Comparison of ENCODE assay signal across 8 cellular contexts in the genomic region with DNA sequence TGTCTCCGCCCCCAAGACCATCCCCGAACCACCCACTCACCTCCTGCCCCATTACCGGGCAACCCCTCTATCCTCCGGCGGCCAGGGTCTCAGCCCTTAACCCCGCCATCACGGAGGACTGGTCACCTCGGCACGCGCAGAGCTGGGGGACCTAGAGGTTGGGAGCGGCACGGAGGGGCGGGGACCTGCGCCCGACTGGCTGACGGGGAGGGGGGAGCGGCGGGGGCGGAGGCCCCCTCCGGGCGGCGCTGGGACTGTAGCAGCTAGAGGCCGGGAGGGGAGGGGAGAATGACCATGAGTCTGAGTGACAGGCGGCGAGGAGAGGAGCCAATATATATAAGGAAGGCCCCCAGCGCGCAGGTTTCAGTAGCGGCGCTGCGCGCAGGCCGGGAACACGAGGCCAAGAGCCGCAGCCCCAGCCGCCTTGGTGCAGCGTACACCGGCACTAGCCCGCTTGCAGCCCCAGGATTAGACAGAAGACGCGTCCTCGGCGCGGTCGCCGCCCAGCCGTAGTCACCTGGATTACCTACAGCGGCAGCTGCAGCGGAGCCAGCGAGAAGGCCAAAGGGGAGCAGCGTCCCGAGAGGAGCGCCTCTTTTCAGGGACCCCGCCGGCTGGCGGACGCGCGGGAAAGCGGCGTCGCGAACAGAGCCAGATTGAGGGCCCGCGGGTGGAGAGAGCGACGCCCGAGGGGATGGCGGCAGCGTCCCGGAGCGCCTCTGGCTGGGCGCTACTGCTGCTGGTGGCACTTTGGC. TPM values are rescaled to one million over a fixed set of nuclear protein-coding genes. Genes with fewer than 3 reads are reported as not detected.
DNase-seq lines count a peak whose midpoint lies in the region; TF ChIP-seq lines count a peak whose summit lies in the region.

A gene (plus strand): TSS at position 366 of the 755 bp plus-strand sequence. CDS start 329 bp downstream, at position 695.

- H3K4me3 Mint-ChIP-seq in endodermal cell = peak within 1 kb of the TSS; percentile 55

- H3K27me3 Mint-ChIP-seq in endodermal cell (ENCODE audit: insufficient read depth) = peaks cover 100% of the 10 kb centered on the region

- H3K27me3 ChIP-seq in WERI-Rb-1 (ENCODE audit: insufficient read depth, low read depth, severe bottlenecking) (no peaks in the 10 kb centered on the region), endodermal cell (ENCODE audit: control insufficient read depth, insufficient read depth, low read length, poor library complexity, severe bottlenecking) (peaks cover 100% of the 10 kb centered on the region), mucosa of stomach (ENCODE audit: control insufficient read depth, insufficient read depth, low read length) (peaks cover 84% of the 10 kb centered on the region)

- peak; percentile 31 to 40 for DNase-seq in activated CD4-positive, alpha-beta T cell treated with anti-CD3 and anti-CD28 coated beads for 4 hours
- no peak for DNase-seq in activated CD4-positive, alpha-beta T cell treated with anti-CD3 and anti-CD28 coated beads for 1 hour
- DNase-seq in NCI-H1930 (lab: John Stamatoyannopoulos, UW) = peak; percentile 73 to 84
- peak; percentile 94 for DNase-seq in WERI-Rb-1
- peak; percentile 92 for DNase-seq in endodermal cell
- DNase-seq in H4 (ENCODE audit: low spot score) = no peak

- no peaks in the 10 kb centered on the region for H3K9me3 Mint-ChIP-seq in endodermal cell

- H3K36me3 Mint-ChIP-seq in endodermal cell (ENCODE audit: low read depth) = no peaks in the 10 kb centered on the region

- no peak within 1 kb of the TSS for H3K27ac Mint-ChIP-seq in endodermal cell

- H3K4me1 ChIP-seq in endodermal cell (ENCODE audit: control insufficient read depth, insufficient read depth, low read length) (peaks cover 14% of the 10 kb centered on the region), mucosa of stomach (ENCODE audit: control insufficient read depth, insufficient read depth, low read length) (peaks cover 80% of the 10 kb centered on the region), urinary bladder (ENCODE audit: insufficient read depth) (peaks cover 2% of the 10 kb centered on the region)

- H3K9ac ChIP-seq in endodermal cell (ENCODE audit: extremely low read depth, low read length, poor library complexity, severe bottlenecking) (no peak within 1 kb of the TSS), mucosa of stomach (ENCODE audit: low read length) (peak within 1 kb of the TSS; percentile 48)

- H3K4me1 Mint-ChIP-seq in endodermal cell = peaks cover 45% of the 10 kb centered on the region

- no peak for TF ChIP-seq CTCF in WERI-Rb-1 (IDR thresholded peaks at IDR 0.05; ENCODE audit: low read depth, low read length)
- TF ChIP-seq CTCF in endodermal cell (conservative IDR thresholded peaks at IDR 0.05) = peak; percentile 33

- H3K9me3 ChIP-seq in WERI-Rb-1 (ENCODE audit: severe bottlenecking) = no peaks in the 10 kb centered on the region
- no peaks in the 10 kb centered on the region for H3K9me3 ChIP-seq in endodermal cell (ENCODE audit: control insufficient read depth, low read length)
- H3K9me3 ChIP-seq in mucosa of stomach (ENCODE audit: control insufficient read depth, low read length) = no peaks in the 10 kb centered on the region

- 0 to 1% methylated on average over 6 to 71 of the region's 72 CpGs for WGBS in endodermal cell (ENCODE audit: insufficient coverage in 1 of 2, insufficient read length in 1 of 2), 2 experiments
- under 1% methylated on average over 72 of the region's 72 CpGs for WGBS in urinary bladder

- H3K4me3 ChIP-seq in WERI-Rb-1 (ENCODE audit: low read depth, low read length) (peak within 1 kb of the TSS; percentile 78), endodermal cell (ENCODE audit: low read length) (peak within 1 kb of the TSS; percentile 78), mucosa of stomach (ENCODE audit: low read length) (peak within 1 kb of the TSS; percentile 46), urinary bladder (ENCODE audit: low read depth, low read length) (peak within 1 kb of the TSS; percentile 41)

- H3K27ac ChIP-seq in WERI-Rb-1 = peak within 1 kb of the TSS; percentile 89
- H3K27ac ChIP-seq in endodermal cell (ENCODE audit: low read depth, low read length) = no peak within 1 kb of the TSS
- H3K27ac ChIP-seq in urinary bladder (ENCODE audit: low read depth) = peak within 1 kb of the TSS; percentile 11

- H3K36me3 ChIP-seq in WERI-Rb-1 (peaks cover 4% of the 10 kb centered on the region; the same call in 1 of the 2 replicates), endodermal cell (ENCODE audit: control insufficient read depth, insufficient read depth, low read length) (no peaks in the 10 kb centered on the region), mucosa of stomach (ENCODE audit: control insufficient read depth, insufficient read depth, low read length) (no peaks in the 10 kb centered on the region), urinary bladder (ENCODE audit: insufficient read depth) (no peaks in the 10 kb centered on the region)

RNA-seq across cellular contexts. Expression of the gene that starts here (rescaled TPM):
- total RNA-seq in endodermal cell (under 1 TPM; 0.20 to 0.64 TPM), urinary bladder (11.8 TPM)
- polyA plus RNA-seq in endodermal cell (2013, experiment 1 of 2) = 0.64 TPM
- polyA plus RNA-seq in endodermal cell (2013, experiment 2 of 2) = 0.66 TPM
- polyA plus RNA-seq in urinary bladder = 11.2 TPM
- 0.10 TPM in 1 of 2 replicates, not detected in the other for total RNA-seq in H4 (2014; rRNA removed; shearing (Covaris generic))

Comparison
In these comparisons a context has a peak if more than half of its experiments do, and no peak if none do; other contexts are left out.
1. DNase-seq: peak in activated CD4-positive, alpha-beta T cell treated with anti-CD3 and anti-CD28 coated beads for 4 hours (2 of 2), NCI-H1930 (2 of 2) and WERI-Rb-1 (single experiment); none in activated CD4-positive, alpha-beta T cell treated with anti-CD3 and anti-CD28 coated beads for 1 hour (single experiment) and H4 (single experiment).
2. Peak in DNase-seq and H3K4me3 ChIP-seq in endodermal cell; RNA of the gene not detected or under 1 TPM.
3. Peak in every context shown above with its lines, with median percentiles within 50 percentile points of each other: H3K4me3 ChIP-seq.